Comparison of ENCODE assay signal across 1 cellular context in the genomic region with DNA sequence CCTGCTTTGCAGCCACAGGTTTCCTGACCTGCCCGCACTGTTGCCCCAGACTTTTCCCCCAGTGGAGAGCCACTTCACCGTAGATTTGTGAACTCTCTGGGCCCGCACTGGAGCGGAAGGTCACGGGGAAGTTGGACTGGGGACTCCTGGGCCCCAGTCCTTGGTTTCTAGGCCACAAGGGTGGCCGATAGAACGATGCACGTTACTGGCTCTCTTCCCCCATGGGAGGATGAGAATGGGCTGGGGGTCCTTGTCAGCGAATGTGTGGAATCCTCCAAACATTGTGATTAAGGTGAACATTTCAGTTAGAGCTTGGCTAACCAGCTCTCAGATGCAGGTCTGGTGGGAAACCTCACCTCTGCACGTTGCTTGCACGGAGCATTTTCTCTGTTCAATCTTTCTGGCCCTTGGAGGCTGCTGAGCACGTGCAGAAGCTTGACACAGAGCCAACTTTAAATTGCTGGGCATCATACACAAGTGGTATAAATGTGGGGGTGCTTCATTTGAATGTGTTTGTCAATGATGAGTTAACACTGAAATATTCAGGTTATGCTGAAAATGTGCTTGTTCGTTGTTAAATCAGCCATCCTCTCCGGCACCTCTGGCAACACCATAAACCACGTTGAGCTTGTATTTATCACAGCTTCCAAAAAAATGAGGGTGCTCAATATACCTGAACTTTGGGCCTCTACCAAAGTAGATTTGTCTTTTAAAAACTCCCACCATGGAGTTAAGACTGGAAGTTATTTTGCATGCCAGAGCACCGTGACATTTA.
TF ChIP-seq lines count a peak whose summit lies in the region.

No MANE protein-coding gene starts in this region.

TF ChIP-seq in HepG2, 621 proteins besides CTCF, POLR2A, EP300 and RAD21 (continued from another document and continues in another):
- TF ChIP-seq, protein P1, sequence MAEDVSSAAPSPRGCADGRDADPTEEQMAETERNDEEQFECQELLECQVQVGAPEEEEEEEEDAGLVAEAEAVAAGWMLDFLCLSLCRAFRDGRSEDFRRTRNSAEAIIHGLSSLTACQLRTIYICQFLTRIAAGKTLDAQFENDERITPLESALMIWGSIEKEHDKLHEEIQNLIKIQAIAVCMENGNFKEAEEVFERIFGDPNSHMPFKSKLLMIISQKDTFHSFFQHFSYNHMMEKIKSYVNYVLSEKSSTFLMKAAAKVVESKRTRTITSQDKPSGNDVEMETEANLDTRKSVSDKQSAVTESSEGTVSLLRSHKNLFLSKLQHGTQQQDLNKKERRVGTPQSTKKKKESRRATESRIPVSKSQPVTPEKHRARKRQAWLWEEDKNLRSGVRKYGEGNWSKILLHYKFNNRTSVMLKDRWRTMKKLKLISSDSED (CRISPR knock-in tag; IDR thresholded peaks at IDR 0.05) = no peak
- no peak for TF ChIP-seq DNMT3B (CRISPR knock-in tag; conservative IDR thresholded peaks at IDR 0.05)
- TF ChIP-seq MIXL1 (CRISPR knock-in tag; IDR thresholded peaks at IDR 0.05) = no peak
- TF ChIP-seq HDAC6 (IDR thresholded peaks at IDR 0.05; ENCODE audit: low read depth, low read length) = no peak
- 0 out of 2 replicates have a peak, but pooled peaks have one; percentile 54 for TF ChIP-seq LCORL (IDR thresholded peaks at IDR 0.05)
- TF ChIP-seq LCORL (CRISPR knock-in tag; IDR thresholded peaks at IDR 0.05) = no peak; the same call in 1 of the 2 replicates
- TF ChIP-seq NR1H2 (CRISPR knock-in tag; IDR thresholded peaks at IDR 0.05; ENCODE audit: borderline replicate concordance, low read depth) = no peak
- TF ChIP-seq SMYD3 (CRISPR knock-in tag; IDR thresholded peaks at IDR 0.05) = no peak
- TF ChIP-seq ZFAT (CRISPR knock-in tag; conservative IDR thresholded peaks at IDR 0.05) = no peak
- TF ChIP-seq RFXANK (CRISPR knock-in tag; IDR thresholded peaks at IDR 0.05) = no peak
- TF ChIP-seq ZNF282 (IDR thresholded peaks at IDR 0.05; ENCODE audit: partially characterized antibody) = no peak
- TF ChIP-seq ZNF343 (CRISPR knock-in tag; IDR thresholded peaks at IDR 0.05) = 0 out of 2 replicates have a peak, but pooled peaks have one; percentile 38
- no peak for TF ChIP-seq RAD51 (IDR thresholded peaks at IDR 0.05; ENCODE audit: borderline replicate concordance)
- TF ChIP-seq CHD4 (IDR thresholded peaks at IDR 0.05; ENCODE audit: borderline replicate concordance, low read length) = no peak
- no peak for TF ChIP-seq HMGXB3 (CRISPR knock-in tag; IDR thresholded peaks at IDR 0.05; ENCODE audit: borderline replicate concordance)
- peak; percentile 26; the same call in 1 of the 2 replicates for TF ChIP-seq NFIC (IDR thresholded peaks at IDR 0.05; ENCODE audit: low read length)
- TF ChIP-seq KLF15 (CRISPR knock-in tag; IDR thresholded peaks at IDR 0.05; ENCODE audit: borderline replicate concordance) = no peak
- TF ChIP-seq ATAD3A (CRISPR knock-in tag; IDR thresholded peaks at IDR 0.05) = no peak
- no peak for TF ChIP-seq TFE3 (CRISPR knock-in tag; IDR thresholded peaks at IDR 0.05)
- TF ChIP-seq MEIS1 (CRISPR knock-in tag; IDR thresholded peaks at IDR 0.05; ENCODE audit: borderline replicate concordance) = no peak
- no peak for TF ChIP-seq PRPF4 (IDR thresholded peaks at IDR 0.05; ENCODE audit: low read depth, low read length, poor library complexity, severe bottlenecking)
- TF ChIP-seq, protein P2, sequence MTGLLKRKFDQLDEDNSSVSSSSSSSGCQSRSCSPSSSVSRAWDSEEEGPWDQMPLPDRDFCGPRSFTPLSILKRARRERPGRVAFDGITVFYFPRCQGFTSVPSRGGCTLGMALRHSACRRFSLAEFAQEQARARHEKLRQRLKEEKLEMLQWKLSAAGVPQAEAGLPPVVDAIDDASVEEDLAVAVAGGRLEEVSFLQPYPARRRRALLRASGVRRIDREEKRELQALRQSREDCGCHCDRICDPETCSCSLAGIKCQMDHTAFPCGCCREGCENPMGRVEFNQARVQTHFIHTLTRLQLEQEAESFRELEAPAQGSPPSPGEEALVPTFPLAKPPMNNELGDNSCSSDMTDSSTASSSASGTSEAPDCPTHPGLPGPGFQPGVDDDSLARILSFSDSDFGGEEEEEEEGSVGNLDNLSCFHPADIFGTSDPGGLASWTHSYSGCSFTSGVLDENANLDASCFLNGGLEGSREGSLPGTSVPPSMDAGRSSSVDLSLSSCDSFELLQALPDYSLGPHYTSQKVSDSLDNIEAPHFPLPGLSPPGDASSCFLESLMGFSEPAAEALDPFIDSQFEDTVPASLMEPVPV (CRISPR knock-in tag; IDR thresholded peaks at IDR 0.05) = no peak
- TF ChIP-seq, protein P3, sequence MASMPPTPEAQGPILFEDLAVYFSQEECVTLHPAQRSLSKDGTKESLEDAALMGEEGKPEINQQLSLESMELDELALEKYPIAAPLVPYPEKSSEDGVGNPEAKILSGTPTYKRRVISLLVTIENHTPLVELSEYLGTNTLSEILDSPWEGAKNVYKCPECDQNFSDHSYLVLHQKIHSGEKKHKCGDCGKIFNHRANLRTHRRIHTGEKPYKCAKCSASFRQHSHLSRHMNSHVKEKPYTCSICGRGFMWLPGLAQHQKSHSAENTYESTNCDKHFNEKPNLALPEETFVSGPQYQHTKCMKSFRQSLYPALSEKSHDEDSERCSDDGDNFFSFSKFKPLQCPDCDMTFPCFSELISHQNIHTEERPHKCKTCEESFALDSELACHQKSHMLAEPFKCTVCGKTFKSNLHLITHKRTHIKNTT (CRISPR knock-in tag; IDR thresholded peaks at IDR 0.05) = no peak
- TF ChIP-seq, protein P4, sequence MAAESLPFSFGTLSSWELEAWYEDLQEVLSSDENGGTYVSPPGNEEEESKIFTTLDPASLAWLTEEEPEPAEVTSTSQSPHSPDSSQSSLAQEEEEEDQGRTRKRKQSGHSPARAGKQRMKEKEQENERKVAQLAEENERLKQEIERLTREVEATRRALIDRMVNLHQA (CRISPR knock-in tag; IDR thresholded peaks at IDR 0.05) = no peak
- no peak for TF ChIP-seq ZFP62 (CRISPR knock-in tag; IDR thresholded peaks at IDR 0.05)
- no peak for TF ChIP-seq NONO (IDR thresholded peaks at IDR 0.05)
- no peak for TF ChIP-seq NONO (CRISPR knock-in tag; conservative IDR thresholded peaks at IDR 0.05)
- TF ChIP-seq ELF3 (CRISPR knock-in tag; IDR thresholded peaks at IDR 0.05) = no peak
- TF ChIP-seq, protein P5, sequence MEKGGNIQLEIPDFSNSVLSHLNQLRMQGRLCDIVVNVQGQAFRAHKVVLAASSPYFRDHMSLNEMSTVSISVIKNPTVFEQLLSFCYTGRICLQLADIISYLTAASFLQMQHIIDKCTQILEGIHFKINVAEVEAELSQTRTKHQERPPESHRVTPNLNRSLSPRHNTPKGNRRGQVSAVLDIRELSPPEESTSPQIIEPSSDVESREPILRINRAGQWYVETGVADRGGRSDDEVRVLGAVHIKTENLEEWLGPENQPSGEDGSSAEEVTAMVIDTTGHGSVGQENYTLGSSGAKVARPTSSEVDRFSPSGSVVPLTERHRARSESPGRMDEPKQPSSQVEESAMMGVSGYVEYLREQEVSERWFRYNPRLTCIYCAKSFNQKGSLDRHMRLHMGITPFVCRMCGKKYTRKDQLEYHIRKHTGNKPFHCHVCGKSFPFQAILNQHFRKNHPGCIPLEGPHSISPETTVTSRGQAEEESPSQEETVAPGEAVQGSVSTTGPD (CRISPR knock-in tag; IDR thresholded peaks at IDR 0.05) = 0 out of 2 replicates have a peak, but pooled peaks have one; percentile 13
- TF ChIP-seq, protein P6, sequence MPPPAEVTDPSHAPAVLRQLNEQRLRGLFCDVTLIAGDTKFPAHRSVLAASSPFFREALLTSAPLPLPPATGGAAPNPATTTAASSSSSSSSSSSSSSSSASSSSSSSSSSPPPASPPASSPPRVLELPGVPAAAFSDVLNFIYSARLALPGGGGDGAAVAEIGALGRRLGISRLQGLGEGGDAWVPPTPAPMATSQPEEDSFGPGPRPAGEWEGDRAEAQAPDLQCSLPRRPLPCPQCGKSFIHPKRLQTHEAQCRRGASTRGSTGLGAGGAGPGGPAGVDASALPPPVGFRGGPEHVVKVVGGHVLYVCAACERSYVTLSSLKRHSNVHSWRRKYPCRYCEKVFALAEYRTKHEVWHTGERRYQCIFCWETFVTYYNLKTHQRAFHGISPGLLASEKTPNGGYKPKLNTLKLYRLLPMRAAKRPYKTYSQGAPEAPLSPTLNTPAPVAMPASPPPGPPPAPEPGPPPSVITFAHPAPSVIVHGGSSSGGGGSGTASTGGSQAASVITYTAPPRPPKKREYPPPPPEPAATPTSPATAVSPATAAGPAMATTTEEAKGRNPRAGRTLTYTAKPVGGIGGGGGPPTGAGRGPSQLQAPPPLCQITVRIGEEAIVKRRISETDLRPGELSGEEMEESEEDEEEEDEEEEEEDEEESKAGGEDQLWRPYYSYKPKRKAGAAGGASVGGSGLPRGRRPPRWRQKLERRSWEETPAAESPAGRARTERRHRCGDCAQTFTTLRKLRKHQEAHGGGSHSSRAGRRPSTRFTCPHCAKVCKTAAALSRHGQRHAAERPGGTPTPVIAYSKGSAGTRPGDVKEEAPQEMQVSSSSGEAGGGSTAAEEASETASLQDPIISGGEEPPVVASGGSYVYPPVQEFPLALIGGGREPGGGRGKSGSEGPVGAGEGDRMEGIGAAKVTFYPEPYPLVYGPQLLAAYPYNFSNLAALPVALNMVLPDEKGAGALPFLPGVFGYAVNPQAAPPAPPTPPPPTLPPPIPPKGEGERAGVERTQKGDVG (CRISPR knock-in tag; IDR thresholded peaks at IDR 0.05; ENCODE audit: borderline replicate concordance) = no peak
- TF ChIP-seq MATR3 (CRISPR knock-in tag; IDR thresholded peaks at IDR 0.05) = no peak
- TF ChIP-seq ADNP (CRISPR knock-in tag; IDR thresholded peaks at IDR 0.05) = no peak
- TF ChIP-seq MXD4 (CRISPR knock-in tag; IDR thresholded peaks at IDR 0.05) = no peak
- TF ChIP-seq, protein P7, sequence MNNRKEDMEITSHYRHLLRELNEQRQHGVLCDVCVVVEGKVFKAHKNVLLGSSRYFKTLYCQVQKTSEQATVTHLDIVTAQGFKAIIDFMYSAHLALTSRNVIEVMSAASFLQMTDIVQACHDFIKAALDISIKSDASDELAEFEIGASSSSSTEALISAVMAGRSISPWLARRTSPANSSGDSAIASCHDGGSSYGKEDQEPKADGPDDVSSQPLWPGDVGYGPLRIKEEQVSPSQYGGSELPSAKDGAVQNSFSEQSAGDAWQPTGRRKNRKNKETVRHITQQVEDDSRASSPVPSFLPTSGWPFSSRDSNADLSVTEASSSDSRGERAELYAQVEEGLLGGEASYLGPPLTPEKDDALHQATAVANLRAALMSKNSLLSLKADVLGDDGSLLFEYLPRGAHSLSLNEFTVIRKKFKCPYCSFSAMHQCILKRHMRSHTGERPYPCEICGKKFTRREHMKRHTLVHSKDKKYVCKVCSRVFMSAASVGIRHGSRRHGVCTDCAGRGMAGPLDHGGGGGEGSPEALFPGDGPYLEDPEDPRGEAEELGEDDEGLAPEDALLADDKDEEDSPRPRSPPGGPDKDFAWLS (CRISPR knock-in tag; IDR thresholded peaks at IDR 0.05; ENCODE audit: borderline replicate concordance) = no peak
- TF ChIP-seq, protein P8, sequence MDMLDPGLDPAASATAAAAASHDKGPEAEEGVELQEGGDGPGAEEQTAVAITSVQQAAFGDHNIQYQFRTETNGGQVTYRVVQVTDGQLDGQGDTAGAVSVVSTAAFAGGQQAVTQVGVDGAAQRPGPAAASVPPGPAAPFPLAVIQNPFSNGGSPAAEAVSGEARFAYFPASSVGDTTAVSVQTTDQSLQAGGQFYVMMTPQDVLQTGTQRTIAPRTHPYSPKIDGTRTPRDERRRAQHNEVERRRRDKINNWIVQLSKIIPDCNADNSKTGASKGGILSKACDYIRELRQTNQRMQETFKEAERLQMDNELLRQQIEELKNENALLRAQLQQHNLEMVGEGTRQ (IDR thresholded peaks at IDR 0.05; ENCODE audit: low read depth, low read length) = no peak
- TF ChIP-seq, protein P8 (CRISPR knock-in tag; IDR thresholded peaks at IDR 0.05; ENCODE audit: borderline replicate concordance) = no peak
